ENCODE assay signal across 18 cellular contexts in genomic region chr10:123284022-123284421, GRCh38.
A peak's percentile ranks its signal among the peaks of the same experiment; 100 is the strongest.
DNase-seq lines count a peak whose midpoint lies in the region; ATAC-seq and TF ChIP-seq lines count a peak whose summit lies in the region.
"Had no signal": no experiment of that assay in that cellular context is flagged by ENCODE, and none has a peak within 500 bp of the region (broad histone marks: within the 10 kb centered on the region; RNA-seq: fewer than 3 reads in every experiment).

No MANE protein-coding gene starts in this region.

- H3K4me3 Mint-ChIP-seq in Caco-2 (ENCODE audit: unreplicated experiment): no peak overlapping the region
- no peak overlapping the region for H3K4me3 Mint-ChIP-seq in activated CD4-positive, alpha-beta T cell treated with anti-CD3 and anti-CD28 coated beads, Interleukin-2, amount 10 ng/mL, durations not matched to agents 7 days and 5 days
- H3K4me3 Mint-ChIP-seq: activated CD8-positive, alpha-beta T cell treated with anti-CD3 and anti-CD28 coated beads, Interleukin-2, amount 10 ng/mL, durations not matched to agents 7 days and 5 days had no signal

- ATAC-seq in HG02763 (IDR thresholded peaks at IDR 0.05; ENCODE audit: unreplicated experiment) (no peak), HG03378 (IDR thresholded peaks at IDR 0.05; ENCODE audit: unreplicated experiment) (no peak)
- ATAC-seq: activated CD8-positive, alpha-beta T cell treated with anti-CD3 and anti-CD28 coated beads, Interleukin-2, amount 10 ng/mL, durations not matched to agents 7 days and 5 days; body of pancreas; gastrocnemius medialis had no signal

- H3K4me1 Mint-ChIP-seq in Caco-2 (ENCODE audit: low read depth, unreplicated experiment): no peaks in the 10 kb centered on the region
- no peaks in the 10 kb centered on the region for H3K4me1 Mint-ChIP-seq in activated CD4-positive, alpha-beta T cell treated with anti-CD3 and anti-CD28 coated beads, Interleukin-2, amount 10 ng/mL, durations not matched to agents 7 days and 5 days

- BruUV-seq in Caco-2 (replicated peaks; lab: Mats Ljungman, UMichigan): no TSS peak

- peak; percentile 26 to 53 for TF ChIP-seq CTCF in Caco-2 (IDR thresholded peaks at IDR 0.05; ENCODE audit: insufficient read depth in 1 of 2, low read depth in 1 of 2, low read length in 1 of 2, severe bottlenecking in 1 of 2, unreplicated experiment in 1 of 2)
- TF ChIP-seq CTCF in VCaP (conservative IDR thresholded peaks at IDR 0.05): peak; percentile 63

- no peaks in the 10 kb centered on the region for H3K4me1 ChIP-seq in Caco-2
- H3K4me1 ChIP-seq: body of pancreas, gastrocnemius medialis, uterus had no signal

- CTCF ChIA-PET in Caco-2 (lab: Charles Lee): interaction anchor here (0.6 kb wide), 1 partner anchor 133 kb away, joined by 3 read pairs; no protein-coding TSS in a partner anchor
- CTCF ChIA-PET in activated CD4-positive, alpha-beta T cell treated with anti-CD3 and anti-CD28 coated beads, Interleukin-2, amount 10 ng/mL, durations not matched to agents 7 days and 5 days (lab: Charles Lee): no interaction called here

- intact Hi-C loops in Caco-2 (cut with micrococcal nuclease; ENCODE audit: unreplicated experiment): loop anchor here (2.0 kb wide), 1 partner anchor 241 kb away; no protein-coding TSS in a partner anchor

- no peak overlapping the region for H3K4me3 ChIP-seq in Caco-2 (ENCODE audit: low read depth, low read length)
- H3K4me3 ChIP-seq: BLaER1 treated with 17β-estradiol and CSF1 and Interleukin-3, amounts not matched to agents 10 nM and 100 nM; body of pancreas; gastrocnemius medialis; uterus had no signal

- no peaks in the 10 kb centered on the region for H3K27me3 ChIP-seq in Caco-2 (replicated peaks; ENCODE audit: control insufficient read depth, insufficient read depth, low read length)
- H3K27me3 ChIP-seq: BLaER1 treated with 17β-estradiol and CSF1 and Interleukin-3, amounts not matched to agents 10 nM and 100 nM; body of pancreas; gastrocnemius medialis; uterus had no signal

- POLR2A ChIA-PET in Caco-2 (lab: Charles Lee): no interaction called here
- POLR2A ChIA-PET in activated CD4-positive, alpha-beta T cell treated with anti-CD3 and anti-CD28 coated beads, Interleukin-2, amount 10 ng/mL, durations not matched to agents 7 days and 5 days (lab: Charles Lee): no interaction called here

- no peak overlapping the region for H3K27ac Mint-ChIP-seq in Caco-2 (ENCODE audit: unreplicated experiment)
- no peak overlapping the region for H3K27ac Mint-ChIP-seq in activated CD4-positive, alpha-beta T cell treated with anti-CD3 and anti-CD28 coated beads, Interleukin-2, amount 10 ng/mL, durations not matched to agents 7 days and 5 days
- H3K27ac Mint-ChIP-seq: activated CD8-positive, alpha-beta T cell treated with anti-CD3 and anti-CD28 coated beads, Interleukin-2, amount 10 ng/mL, durations not matched to agents 7 days and 5 days had no signal

- peaks cover 12% of the 10 kb centered on the region for H3K27me3 Mint-ChIP-seq in Caco-2 (ENCODE audit: insufficient read depth, unreplicated experiment)
- no peaks in the 10 kb centered on the region for H3K27me3 Mint-ChIP-seq in activated CD4-positive, alpha-beta T cell treated with anti-CD3 and anti-CD28 coated beads, Interleukin-2, amount 10 ng/mL, durations not matched to agents 7 days and 5 days

- no peaks in the 10 kb centered on the region for H3K36me3 Mint-ChIP-seq in Caco-2 (ENCODE audit: insufficient read depth, unreplicated experiment)
- no peaks in the 10 kb centered on the region for H3K36me3 Mint-ChIP-seq in activated CD4-positive, alpha-beta T cell treated with anti-CD3 and anti-CD28 coated beads, Interleukin-2, amount 10 ng/mL, durations not matched to agents 7 days and 5 days (ENCODE audit: low read depth)

- H3K9me3 ChIP-seq in Caco-2: no peaks in the 10 kb centered on the region
- H3K9me3 ChIP-seq: body of pancreas, gastrocnemius medialis, uterus had no signal

- no peak overlapping the region for H3K27ac ChIP-seq in VCaP
- H3K27ac ChIP-seq: BLaER1 treated with 17β-estradiol and CSF1 and Interleukin-3, amounts not matched to agents 10 nM and 100 nM; body of pancreas; gastrocnemius medialis; uterus had no signal

- DNase-seq in Caco-2: no peak
- DNase-seq in HuH-7 (ENCODE audit: low spot score): peak; percentile 44
- DNase-seq in left kidney (ENCODE audit: low read depth, low spot score): peak; percentile 35
- DNase-seq in activated CD4-positive, alpha-beta T cell treated with anti-CD3 and anti-CD28 coated beads, Interleukin-2, amount 10 ng/mL, durations not matched to agents 7 days and 5 days: no peak
- DNase-seq in superior temporal gyrus (ENCODE audit: extremely low spot score): no peak
- DNase-seq: activated CD8-positive, alpha-beta T cell treated with anti-CD3 and anti-CD28 coated beads, Interleukin-2, amount 10 ng/mL, durations not matched to agents 7 days and 5 days; activated gamma-delta T cell treated with Interleukin-2 at 50 U/mL for 16 hours; body of pancreas; effector memory CD4-positive, alpha-beta T cell; EL; gastrocnemius medialis; SHP77; stimulated activated CD4-positive, alpha-beta T cell treated with anti-CD3 and anti-CD28 coated beads, Interleukin-1b, Interleukin-23, amount 100 ng/mL, for 48 hours; uterus had no signal

- peaks cover 9% of the 10 kb centered on the region for H3K9me3 Mint-ChIP-seq in Caco-2 (ENCODE audit: unreplicated experiment)
- no peaks in the 10 kb centered on the region for H3K9me3 Mint-ChIP-seq in activated CD4-positive, alpha-beta T cell treated with anti-CD3 and anti-CD28 coated beads, Interleukin-2, amount 10 ng/mL, durations not matched to agents 7 days and 5 days

- no peaks in the 10 kb centered on the region for H3K36me3 ChIP-seq in Caco-2 (ENCODE audit: control insufficient read depth, insufficient read depth, low read length)
- H3K36me3 ChIP-seq: gastrocnemius medialis, uterus had no signal

Comparison
In these comparisons a context has a peak if more than half of its experiments do, and no peak if none do; other contexts are left out.
1. DNase-seq: peak in HuH-7 (single experiment) and left kidney (single experiment); none in Caco-2 (0 of 2), activated CD4-positive, alpha-beta T cell treated with anti-CD3 and anti-CD28 coated beads, Interleukin-2, amount 10 ng/mL, durations not matched to agents 7 days and 5 days (single experiment) and superior temporal gyrus (single experiment).